ENCODE assay signal across 33 cellular contexts in genomic region chr13:46498650-46499049, GRCh38.
"Had no signal": no experiment of that assay in that cellular context is flagged by ENCODE, and none has a peak within 500 bp of the region (broad histone marks: within the 10 kb centered on the region; RNA-seq: fewer than 3 reads in every experiment).

No MANE protein-coding gene starts in this region.

- DNase-seq: activated effector memory CD4-positive, alpha-beta T cell treated with anti-CD3 and anti-CD28 coated beads, Interleukin-2, amount 50 U/mL, for 16 hours; activated effector memory CD4-positive, alpha-beta T cell treated with Interleukin-2 at 50 U/mL for 16 hours; activated gamma-delta T cell; activated gamma-delta T cell treated with Interleukin-2 at 50 U/mL for 16 hours; activated naive CD4-positive, alpha-beta T cell; activated naive CD4-positive, alpha-beta T cell treated with anti-CD3 and anti-CD28 coated beads for 36 hours; activated naive CD4-positive, alpha-beta T cell treated with anti-CD3 and anti-CD28 coated beads, Interleukin-2, amount 10 ng/mL, durations not matched to agents 7 days and 5 days; activated naive CD4-positive, alpha-beta T cell treated with anti-CD3 and anti-CD28 coated beads, Interleukin-2, amount 50 U/mL, for 16 hours; activated naive CD4-positive, alpha-beta T cell treated with Interleukin-2 at 50 U/mL for 16 hours; activated naive CD8-positive, alpha-beta T cell treated with anti-CD3 and anti-CD28 coated beads for 36 hours; activated naive CD8-positive, alpha-beta T cell treated with anti-CD3 and anti-CD28 coated beads, Interleukin-2, amount 10 ng/mL, durations not matched to agents 7 days and 5 days; activated naive CD8-positive, alpha-beta T cell treated with anti-CD3 and anti-CD28 coated beads, Interleukin-2, amount 50 U/mL, for 24 hours; activated T-cell treated with anti-CD3 and anti-CD28 coated beads for 4 hours; activated T-cell treated with anti-CD3 and anti-CD28 coated beads, Interleukin-2, amount 50 U/mL, for 1 hour; activated T-cell treated with anti-CD3 and anti-CD28 coated beads, Interleukin-2, amount 50 U/mL, for 24 hours; activated T-cell treated with anti-CD3 and anti-CD28 coated beads, Interleukin-2, amount 50 U/mL, for 4 hours; activated T-cell treated with anti-CD3 and anti-CD28 coated beads, Interleukin-2, amount 50 U/mL, for 48 hours; activated T-cell treated with anti-CD3 and anti-CD28 coated beads, Interleukin-2, amount 50 U/mL, for 72 hours; adrenal gland; amniotic stem cell; amygdala; anterior cingulate cortex; aorta; body of pancreas; brain microvascular endothelial cell; caudate nucleus; central memory CD4-positive, alpha-beta T cell; cerebellar nuclear complex had no signal

- H3K36me3 ChIP-seq: adrenal gland, ascending aorta, brain microvascular endothelial cell, breast epithelium, cardiac muscle cell had no signal

- H3K9me3 ChIP-seq: adrenal gland, ascending aorta, body of pancreas, breast epithelium had no signal

- H3K27me3 ChIP-seq: adrenal gland, ascending aorta, body of pancreas, brain microvascular endothelial cell, breast epithelium, cardiac muscle cell had no signal

- ATAC-seq: activated naive CD4-positive, alpha-beta T cell treated with anti-CD3 and anti-CD28 coated beads, Interleukin-2, amount 50 U/mL, for 72 hours; activated naive CD8-positive, alpha-beta T cell treated with anti-CD3 and anti-CD28 coated beads, Interleukin-2, amount 50 U/mL, for 24 hours; activated T-cell treated with anti-CD3 and anti-CD28 coated beads, Interleukin-2, amount 50 U/mL, for 4 hours; activated T-cell treated with anti-CD3 and anti-CD28 coated beads, Interleukin-2, amount 50 U/mL, for 72 hours; activated T-helper 17 cell treated with anti-CD3 and anti-CD28 coated beads, Interleukin-2, amount 50 U/mL, for 72 hours; body of pancreas had no signal

- H3K4me3 ChIP-seq: adrenal gland, ascending aorta, body of pancreas, breast epithelium, cardiac muscle cell had no signal

- H3K27ac ChIP-seq: adrenal gland, ascending aorta, body of pancreas, brain microvascular endothelial cell, breast epithelium, cardiac muscle cell had no signal

- H3K4me1 ChIP-seq: adrenal gland, breast epithelium had no signal
